22 cellular contexts compared by ENCODE assay signal in the genomic region with DNA sequence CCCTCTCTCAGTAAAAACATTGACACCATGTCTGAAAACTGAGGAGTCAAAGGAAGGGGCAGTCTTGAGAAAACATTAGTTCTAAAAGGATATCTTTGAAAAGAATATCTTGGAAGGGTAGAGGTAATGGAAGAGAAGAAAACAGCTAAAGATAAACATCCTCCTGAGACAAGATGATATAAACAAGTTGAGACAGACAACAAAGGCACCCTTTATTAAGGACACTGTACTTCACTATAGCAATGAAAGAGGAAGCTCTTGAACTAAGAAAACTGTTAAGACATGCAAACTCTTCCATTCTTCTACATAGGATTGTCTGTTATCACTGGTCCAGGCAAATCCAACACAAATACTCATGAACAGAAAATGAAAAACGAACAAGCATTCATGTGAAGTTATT.
"Had no signal": no experiment of that assay in that cellular context is flagged by ENCODE, and none has a peak within 500 bp of the region (broad histone marks: within the 10 kb centered on the region; RNA-seq: fewer than 3 reads in every experiment).

No MANE protein-coding gene starts in this region.

- H3K79me2 ChIP-seq: hepatocyte, parathyroid adenoma had no signal

- H3K9ac ChIP-seq: parathyroid adenoma had no signal

- ATAC-seq: foreskin keratinocyte; left cardiac atrium; psoas muscle; right lobe of liver; stimulated activated effector memory CD8-positive, alpha-beta T cell treated with anti-CD3 and anti-CD28 coated beads, Interleukin-12 subunit alpha, Interleukin-12 subunit beta, amount 100 ng/mL, for 72 hours; stimulated activated naive CD8-positive, alpha-beta T cell treated with anti-CD3 and anti-CD28 coated beads, Interleukin-15, Interleukin-2, amounts not matched to agents 100 U/mL and 50 U/mL, for 24 hours had no signal

- H3K4me3 ChIP-seq: hepatocyte, left ventricle myocardium inferior, lung, psoas muscle, right lobe of liver, suprapubic skin, thyroid gland, uterus had no signal

- H3K4me2 ChIP-seq: hepatocyte had no signal

- DNase-seq: erythroblast; foreskin keratinocyte; head of caudate nucleus; kidney; left cardiac atrium; left ventricle myocardium inferior; mesenchymal stem cell; naive B cell; occipital lobe; psoas muscle; retina; right lobe of liver; stimulated activated CD4-positive, alpha-beta T cell treated with anti-CD3 and anti-CD28 coated beads, Interleukin-4, amount 100 ng/mL, for 1 hour; stimulated activated CD8-positive, alpha-beta memory T cell treated with anti-CD3 and anti-CD28 coated beads, Interleukin-4, amount 100 ng/mL, for 48 hours; stimulated activated naive CD8-positive, alpha-beta T cell treated with anti-CD3 and anti-CD28 coated beads, Interleukin-15, Interleukin-2, amounts not matched to agents 100 U/mL and 50 U/mL, for 24 hours; thyroid gland; uterus had no signal

- H3K27ac ChIP-seq: foreskin keratinocyte, hepatocyte, left ventricle myocardium inferior, parathyroid adenoma, psoas muscle, right lobe of liver, suprapubic skin, thyroid gland, uterus had no signal

- H3K36me3 ChIP-seq: right lobe of liver, suprapubic skin, thyroid gland, uterus had no signal

- H2AFZ ChIP-seq: hepatocyte, parathyroid adenoma had no signal

- H3K9me3 ChIP-seq: left ventricle myocardium inferior, psoas muscle, right lobe of liver, suprapubic skin, thyroid gland, uterus had no signal

- H3K4me1 ChIP-seq: foreskin keratinocyte, left ventricle myocardium inferior, parathyroid adenoma, psoas muscle, right lobe of liver, suprapubic skin, thyroid gland, uterus had no signal

- H3K27me3 ChIP-seq: foreskin keratinocyte, hepatocyte, right lobe of liver, suprapubic skin, thyroid gland, uterus had no signal
